ENCODE assay signal across 24 cellular contexts in the genomic region with DNA sequence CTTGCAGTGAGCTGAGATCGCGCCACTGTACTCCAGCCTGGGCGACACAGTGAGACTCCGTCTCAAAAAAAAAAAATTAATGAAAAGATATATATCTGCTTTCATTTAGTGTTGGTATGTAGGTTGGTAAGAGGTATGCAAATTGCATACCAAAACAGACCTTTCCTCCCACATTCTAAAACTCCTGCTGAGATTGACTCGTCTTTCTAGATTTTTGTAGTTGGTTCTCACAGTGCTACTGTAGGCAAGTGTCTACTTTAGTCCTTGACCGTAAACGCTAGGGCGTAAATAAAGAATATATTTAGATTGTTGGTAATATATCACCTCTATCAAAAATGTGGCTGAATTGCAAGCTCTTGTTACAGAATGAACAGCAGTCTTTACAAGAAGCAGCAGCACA.
DNase-seq lines count a peak whose midpoint lies in the region; ATAC-seq and TF ChIP-seq lines count a peak whose summit lies in the region.
"Had no signal": no experiment of that assay in that cellular context is flagged by ENCODE, and none has a peak within 500 bp of the region (broad histone marks: within the 10 kb centered on the region; RNA-seq: fewer than 3 reads in every experiment).

No MANE protein-coding gene starts in this region.

- no peak for TF ChIP-seq POLR2A in transverse colon (IDR thresholded peaks at IDR 0.05)

- no peaks in the 10 kb centered on the region for H3K4me1 ChIP-seq in transverse colon
- H3K4me1 ChIP-seq: A549; BE2C; BLaER1 treated with 17β-estradiol and CSF1 and Interleukin-3, amounts not matched to agents 10 nM and 100 nM had no signal

- CTCF ChIA-PET in WTC11 (lab: Charles Lee) = no interaction called here

- H3K36me3 ChIP-seq in transverse colon = no peaks in the 10 kb centered on the region
- H3K36me3 ChIP-seq: BE2C; BLaER1 treated with 17β-estradiol and CSF1 and Interleukin-3, amounts not matched to agents 10 nM and 100 nM had no signal

- DNase-seq in WTC11 (ENCODE audit: low spot score) (no peak), astrocyte of the cerebellum (ENCODE audit: low read depth) (peak; percentile 22), choroid plexus epithelial cell (ENCODE audit: low read depth) (peak; percentile 62), NCI-H1092 (lab: John Stamatoyannopoulos, UW) (no peak), transverse colon (no peak), sciatic nerve (ENCODE audit: low spot score) (no peak)
- DNase-seq: 8988T; ACHN; AML-193; BE2C; CD4-positive, alpha-beta T cell; CD8-positive, alpha-beta memory T cell; DMS 273 treated with DMSO at 0.1 percent for 48 hours; DMS79; EL; GDM1; GM23248; H9 had no signal

- H3K27ac Mint-ChIP-seq in WTC11 = no peak overlapping the region
- no peak overlapping the region for H3K27ac Mint-ChIP-seq in stimulated activated memory B cell treated with anti-CD40 and anti-IgM and Interleukin-4, amounts not matched to agents 10 μg/mL and 1 μg/mL and 100 μg/mL, for 72 hours
- H3K27ac Mint-ChIP-seq: CD14-positive monocyte; CD4-positive, alpha-beta T cell; CD8-positive, alpha-beta memory T cell; H9 had no signal

- H3K4me3 Mint-ChIP-seq in WTC11 = no peak overlapping the region
- no peak overlapping the region for H3K4me3 Mint-ChIP-seq in stimulated activated memory B cell treated with anti-CD40 and anti-IgM and Interleukin-4, amounts not matched to agents 10 μg/mL and 1 μg/mL and 100 μg/mL, for 72 hours
- H3K4me3 Mint-ChIP-seq: CD14-positive monocyte; CD4-positive, alpha-beta T cell; CD8-positive, alpha-beta memory T cell; H9 had no signal

- POLR2A ChIA-PET in WTC11 (lab: Charles Lee) = no interaction called here

- no peaks in the 10 kb centered on the region for H3K36me3 Mint-ChIP-seq in WTC11
- no peaks in the 10 kb centered on the region for H3K36me3 Mint-ChIP-seq in stimulated activated memory B cell treated with anti-CD40 and anti-IgM and Interleukin-4, amounts not matched to agents 10 μg/mL and 1 μg/mL and 100 μg/mL, for 72 hours
- H3K36me3 Mint-ChIP-seq: CD14-positive monocyte; CD8-positive, alpha-beta memory T cell had no signal

- ATAC-seq in WTC11 = peak; percentile 18; the same call in 1 of the 2 replicates
- no peak for ATAC-seq in stimulated activated memory B cell treated with anti-CD40 and anti-IgM and Interleukin-4, amounts not matched to agents 10 μg/mL and 1 μg/mL and 100 μg/mL, for 72 hours
- ATAC-seq in sciatic nerve = no peak
- ATAC-seq: A549, GM12878, HCT116 had no signal

- 90 to 94% methylated on average over 8 of the region's 8 CpGs for WGBS in transverse colon (ENCODE audit: low coverage in 1 of 2), 2 donors

- peaks cover 3% of the 10 kb centered on the region; the same call in 1 of the 2 replicates for H3K4me1 Mint-ChIP-seq in WTC11
- H3K4me1 Mint-ChIP-seq in stimulated activated memory B cell treated with anti-CD40 and anti-IgM and Interleukin-4, amounts not matched to agents 10 μg/mL and 1 μg/mL and 100 μg/mL, for 72 hours = no peaks in the 10 kb centered on the region
- H3K4me1 Mint-ChIP-seq: CD14-positive monocyte; CD8-positive, alpha-beta memory T cell; H9 had no signal

- no peak for TF ChIP-seq EP300 in transverse colon (IDR thresholded peaks at IDR 0.05; ENCODE audit: low read depth)

- H3K27me3 ChIP-seq in transverse colon = no peaks in the 10 kb centered on the region
- H3K27me3 ChIP-seq: BE2C; BLaER1 treated with 17β-estradiol and CSF1 and Interleukin-3, amounts not matched to agents 10 nM and 100 nM had no signal

- TF ChIP-seq CTCF in WTC11 (IDR thresholded peaks at IDR 0.05) (no peak), astrocyte of the cerebellum (IDR thresholded peaks at IDR 0.05; ENCODE audit: low read depth, low read length, missing control alignments) (no peak), choroid plexus epithelial cell (conservative IDR thresholded peaks at IDR 0.05; ENCODE audit: low read depth, low read length) (no peak), transverse colon (IDR thresholded peaks at IDR 0.05) (no peak)

- no peaks in the 10 kb centered on the region for H3K9me3 ChIP-seq in transverse colon
- H3K9me3 ChIP-seq: A549; BE2C; BLaER1 treated with 17β-estradiol and CSF1 and Interleukin-3, amounts not matched to agents 10 nM and 100 nM had no signal

- H3K9me3 Mint-ChIP-seq in WTC11 = peaks cover 3% of the 10 kb centered on the region; the same call in 1 of the 2 replicates
- H3K9me3 Mint-ChIP-seq in stimulated activated memory B cell treated with anti-CD40 and anti-IgM and Interleukin-4, amounts not matched to agents 10 μg/mL and 1 μg/mL and 100 μg/mL, for 72 hours = no peaks in the 10 kb centered on the region
- H3K9me3 Mint-ChIP-seq: CD4-positive, alpha-beta T cell; H9 had no signal

- intact Hi-C loops in transverse colon (cut with DNase I; ENCODE audit: low total_unique reads) (no loop called here), sciatic nerve (cut with DNase I) (no loop called here)

- H3K4me3 ChIP-seq in astrocyte of the cerebellum (ENCODE audit: low read depth, low read length) (no peak overlapping the region), choroid plexus epithelial cell (ENCODE audit: low read depth, low read length) (no peak overlapping the region), transverse colon (no peak overlapping the region)
- H3K4me3 ChIP-seq: A549; BLaER1 treated with 17β-estradiol and CSF1 and Interleukin-3, amounts not matched to agents 10 nM and 100 nM; GM12878; GM23248 had no signal

- no peak overlapping the region for H3K27ac ChIP-seq in transverse colon
- H3K27ac ChIP-seq: A549; BLaER1 treated with 17β-estradiol and CSF1 and Interleukin-3, amounts not matched to agents 10 nM and 100 nM; GM23248 had no signal

- in situ Hi-C loops in astrocyte of the cerebellum (cut with HindIII; ENCODE audit: low sequenced_read_pairs) (no loop called here), transverse colon (cut with MboI; ENCODE audit: low pct_ligation_motif_present in 1 of 4, low pct_unique_long_range_greater_than_20kb in 1 of 4, low sequenced_read_pairs in 3 of 4) (no loop called here)

- no peaks in the 10 kb centered on the region for H3K27me3 Mint-ChIP-seq in WTC11 (ENCODE audit: low read depth)
- H3K27me3 Mint-ChIP-seq in stimulated activated memory B cell treated with anti-CD40 and anti-IgM and Interleukin-4, amounts not matched to agents 10 μg/mL and 1 μg/mL and 100 μg/mL, for 72 hours = no peaks in the 10 kb centered on the region
- H3K27me3 Mint-ChIP-seq: CD4-positive, alpha-beta T cell; CD8-positive, alpha-beta memory T cell had no signal

TF ChIP-seq in WTC11, 78 proteins besides CTCF, POLR2A, EP300 and RAD21:
- TF ChIP-seq SMAD3 (CRISPR knock-in tag; IDR thresholded peaks at IDR 0.05; ENCODE audit: borderline replicate concordance) = no peak

Comparison
In these comparisons a context has a peak if more than half of its experiments do, and no peak if none do; other contexts are left out.
1. DNase-seq: peak in astrocyte of the cerebellum (single experiment) and choroid plexus epithelial cell (single experiment); none in WTC11 (single experiment), NCI-H1092 (single experiment), transverse colon (single experiment) and sciatic nerve (single experiment).